ENCODE assay signal across 34 cellular contexts in the genomic region with DNA sequence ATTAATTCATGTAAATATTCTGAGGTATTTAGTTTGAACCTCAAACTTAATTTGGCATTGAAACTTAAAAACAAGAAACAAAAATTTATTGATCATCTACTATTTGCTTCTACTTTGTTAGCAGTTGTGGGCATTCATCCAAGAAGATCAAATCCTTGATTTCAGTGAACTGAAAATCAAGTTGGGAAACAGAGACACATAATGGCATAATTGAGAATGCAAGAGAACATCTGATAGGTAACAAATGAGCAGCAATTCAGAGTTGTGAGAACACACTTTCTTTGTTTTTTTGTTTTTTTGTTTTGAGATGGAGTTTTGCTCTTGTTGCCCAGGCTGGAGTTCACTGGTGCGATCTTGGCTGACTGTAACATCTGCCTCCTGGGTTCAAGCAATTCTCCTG. TPM values are rescaled to one million over a fixed set of nuclear protein-coding genes. Genes with fewer than 3 reads are reported as not detected.
"Had no signal": no experiment of that assay in that cellular context is flagged by ENCODE, and none has a peak within 500 bp of the region (broad histone marks: within the 10 kb centered on the region; RNA-seq: fewer than 3 reads in every experiment).

No MANE protein-coding gene starts in this region.

- H3K36me3 ChIP-seq: adrenal gland, brain microvascular endothelial cell, breast epithelium had no signal

- DNase-seq: activated B cell treated with CpG ODN at 0.5 μM for 24 hours; activated CD4-positive, alpha-beta memory T cell treated with anti-CD3 and anti-CD28 coated beads for 36 hours; activated CD4-positive, alpha-beta T cell treated with anti-CD3 and anti-CD28 coated beads for 4 hours; activated CD4-positive, alpha-beta T cell treated with anti-CD3 and anti-CD28 coated beads, Interleukin-2, amount 10 ng/mL, durations not matched to agents 24 days and 14 days; activated CD4-positive, alpha-beta T cell treated with anti-CD3 and anti-CD28 coated beads, Interleukin-2, amount 50 U/mL, for 1 hour; activated CD4-positive, alpha-beta T cell treated with anti-CD3 and anti-CD28 coated beads, Interleukin-2, amount 50 U/mL, for 4 hours; activated CD4-positive, CD25-positive, alpha-beta regulatory T cell treated with anti-CD3 and anti-CD28 coated beads, Interleukin-2, amount 50 U/mL, for 72 hours; activated CD8-positive, alpha-beta memory T cell treated with anti-CD3 and anti-CD28 coated beads, Interleukin-2, amount 50 U/mL, for 4 hours; activated CD8-positive, alpha-beta T cell treated with anti-CD3 and anti-CD28 coated beads for 36 hours; activated effector memory CD4-positive, alpha-beta T cell treated with anti-CD3 and anti-CD28 coated beads, Interleukin-2, amount 50 U/mL, for 16 hours; activated gamma-delta T cell treated with Interleukin-2 at 50 U/mL for 16 hours; activated naive CD4-positive, alpha-beta T cell; activated naive CD4-positive, alpha-beta T cell treated with anti-CD3 and anti-CD28 coated beads for 36 hours; activated naive CD4-positive, alpha-beta T cell treated with anti-CD3 and anti-CD28 coated beads, Interleukin-2, amount 50 U/mL, for 16 hours; activated naive CD8-positive, alpha-beta T cell treated with anti-CD3 and anti-CD28 coated beads for 36 hours; activated T-cell treated with anti-CD3 and anti-CD28 coated beads for 4 hours; activated T-cell treated with anti-CD3 and anti-CD28 coated beads, Interleukin-2, amount 50 U/mL, for 1 hour; activated T-cell treated with anti-CD3 and anti-CD28 coated beads, Interleukin-2, amount 50 U/mL, for 4 hours; activated T-cell treated with anti-CD3 and anti-CD28 coated beads, Interleukin-2, amount 50 U/mL, for 72 hours; adrenal gland; amniotic stem cell; aorta; body of pancreas; brain microvascular endothelial cell; central memory CD4-positive, alpha-beta T cell; T-helper 1 cell; T-helper 2 cell; T-helper 9 cell had no signal

- H3K9me3 ChIP-seq: adrenal gland, body of pancreas, breast epithelium had no signal

- H3K27me3 ChIP-seq: adrenal gland, body of pancreas, brain microvascular endothelial cell, breast epithelium had no signal

- H3K4me3 ChIP-seq: adrenal gland, body of pancreas, breast epithelium had no signal

- FAIRE-seq: astrocyte, TTC549 had no signal

- ATAC-seq: activated CD8-positive, alpha-beta T cell treated with anti-CD3 and anti-CD28 coated beads for 36 hours; activated naive CD4-positive, alpha-beta T cell treated with anti-CD3 and anti-CD28 coated beads, Interleukin-2, amount 50 U/mL, for 72 hours; activated T-cell treated with anti-CD3 and anti-CD28 coated beads, Interleukin-2, amount 50 U/mL, for 4 hours; activated T-cell treated with anti-CD3 and anti-CD28 coated beads, Interleukin-2, amount 50 U/mL, for 72 hours; activated T-helper 17 cell treated with anti-CD3 and anti-CD28 coated beads, Interleukin-2, amount 50 U/mL, for 72 hours; body of pancreas had no signal

- H3K27ac ChIP-seq: adrenal gland, body of pancreas, brain microvascular endothelial cell, breast epithelium, VCaP had no signal

- H3K4me1 ChIP-seq: adrenal gland, body of pancreas, breast epithelium had no signal

RNA-seq across cellular contexts. Expression of a gene that starts 33.9 kb away (rescaled TPM):
- polyA plus RNA-seq: aorta had no signal
